In genomic region chr13:76672422-76672821, GRCh38 we compare ENCODE assay signal across 18 cellular contexts.
DNase-seq lines count a peak whose midpoint lies in the region; FAIRE-seq and TF ChIP-seq lines count a peak whose summit lies in the region.
"Had no signal": no experiment of that assay in that cellular context is flagged by ENCODE, and none has a peak within 500 bp of the region (broad histone marks: within the 10 kb centered on the region; RNA-seq: fewer than 3 reads in every experiment).

No MANE protein-coding gene starts in this region.

- in situ Hi-C loops in astrocyte of the spinal cord (cut with HindIII; ENCODE audit: low sequenced_read_pairs) = no loop called here

- DNase-seq in A172 (ENCODE audit: low spot score) = peak; percentile 35
- DNase-seq in M059J (ENCODE audit: low read depth) = peak; percentile 14
- DNase-seq in astrocyte of the spinal cord (ENCODE audit: low read depth, low spot score) = peak; percentile 71
- DNase-seq in effector CD8-positive, alpha-beta T cell (lab: John Stamatoyannopoulos, UW) = no peak
- no peak for DNase-seq in activated naive CD4-positive, alpha-beta T cell (lab: John Stamatoyannopoulos, UW)
- DNase-seq in ecto neural progenitor cell (ENCODE audit: low spot score) = no peak
- DNase-seq in retina = no peak
- DNase-seq: ACHN; activated CD4-positive, alpha-beta memory T cell treated with anti-CD3 and anti-CD28 coated beads for 36 hours; activated T-cell treated with anti-CD3 and anti-CD28 coated beads, Interleukin-2, amount 50 U/mL, for 1 hour; glutamatergic neuron; mesenchymal stem cell; NCI-H1436 treated with DMSO at 0.1 percent for 48 hours; NCI-H82; nephron progenitor cell; Peyer's patch; upper lobe of left lung had no signal

- TF ChIP-seq CTCF in astrocyte of the spinal cord (IDR thresholded peaks at IDR 0.05; ENCODE audit: low read depth, low read length) = no peak

- peak; percentile 17 for FAIRE-seq in islet of Langerhans (lab: Jason Lieb, UNC)

- no peak overlapping the region for H3K4me3 ChIP-seq in astrocyte of the spinal cord (ENCODE audit: low read depth, low read length)
- H3K4me3 ChIP-seq: Peyer's patch, upper lobe of left lung had no signal

Comparison
In these comparisons a context has a peak if more than half of its experiments do, and no peak if none do; other contexts are left out.
1. DNase-seq: peak in A172 (single experiment), M059J (single experiment) and astrocyte of the spinal cord (single experiment); none in effector CD8-positive, alpha-beta T cell (single experiment), activated naive CD4-positive, alpha-beta T cell (0 of 4), ecto neural progenitor cell (single experiment) and retina (single experiment).